Comparison of ENCODE assay signal across 1 cellular context in genomic region chr4:108172780-108173598, GRCh38.
TF ChIP-seq lines count a peak whose summit lies in the region.

No MANE protein-coding gene starts in this region.

TF ChIP-seq in K562, 482 proteins besides CTCF, POLR2A, EP300 and RAD21 (continued from another document and continues in another):
- TF ChIP-seq SAP30 (IDR thresholded peaks at IDR 0.05; ENCODE audit: borderline replicate concordance, insufficient read depth, low read depth, low read length, poor library complexity, severe bottlenecking) (peak; percentile 24), NONO (IDR thresholded peaks at IDR 0.05; ENCODE audit: low read depth in 2 of 2, low read length in 1 of 2) (0 out of 4 replicates have a peak, but pooled peaks of 1 of the 2 experiments have one; percentile 24), HES1 (IDR thresholded peaks at IDR 0.05; ENCODE audit: low read depth) (no peak), ZBTB9 (CRISPR knock-in tag; IDR thresholded peaks at IDR 0.05) (no peak; the same call in 1 of the 2 replicates), PREB (CRISPR knock-in tag; IDR thresholded peaks at IDR 0.05) (no peak), FOXM1 (IDR thresholded peaks at IDR 0.05; ENCODE audit: low read depth) (no peak), FOXM1 (CRISPR knock-in tag; IDR thresholded peaks at IDR 0.05; ENCODE audit: low read depth) (no peak), DPF2 (IDR thresholded peaks at IDR 0.05) (peak; percentile 12; the same call in 1 of the 2 replicates), SP2 (IDR thresholded peaks at IDR 0.05; ENCODE audit: extremely low read depth, low read depth, low read length, poor library complexity, severe bottlenecking) (no peak), MCM7 (IDR thresholded peaks at IDR 0.05) (no peak), ELF1 (tag; IDR thresholded peaks at IDR 0.05) (peak; percentile 53; the same call in 1 of the 2 replicates), ZNF592 (IDR thresholded peaks at IDR 0.05) (peak; percentile 44), JUN (IDR thresholded peaks at IDR 0.05; ENCODE audit: borderline replicate concordance, low read depth, low read length) (no peak), JUN (CRISPR knock-in tag; IDR thresholded peaks at IDR 0.05; ENCODE audit: borderline replicate concordance) (no peak), RERE (CRISPR knock-in tag; IDR thresholded peaks at IDR 0.05; ENCODE audit: borderline replicate concordance) (no peak), BRCA1 (IDR thresholded peaks at IDR 0.05) (no peak), BRCA1 (CRISPR knock-in tag; IDR thresholded peaks at IDR 0.05) (no peak), ETV5 (CRISPR knock-in tag; IDR thresholded peaks at IDR 0.05; ENCODE audit: low read depth) (no peak), ZNF398 (CRISPR knock-in tag; IDR thresholded peaks at IDR 0.05) (no peak), PHB2 (IDR thresholded peaks at IDR 0.05; ENCODE audit: low read depth) (no peak), ZBTB49 (CRISPR knock-in tag; IDR thresholded peaks at IDR 0.05; ENCODE audit: borderline replicate concordance) (no peak), ZFP30 (CRISPR knock-in tag; IDR thresholded peaks at IDR 0.05; ENCODE audit: borderline replicate concordance) (no peak), PRMT5 (CRISPR knock-in tag; IDR thresholded peaks at IDR 0.05) (no peak), ZNF717 (CRISPR knock-in tag; IDR thresholded peaks at IDR 0.05) (no peak), RBM17 (IDR thresholded peaks at IDR 0.05; ENCODE audit: borderline replicate concordance, low read depth, low read length) (no peak), STAT6 (CRISPR knock-in tag; IDR thresholded peaks at IDR 0.05) (no peak), FOXA3 (CRISPR knock-in tag; conservative IDR thresholded peaks at IDR 0.05 in 1 of 2, IDR thresholded peaks at IDR 0.05 in 1 of 2) (no peak), GABPA (tag; conservative IDR thresholded peaks at IDR 0.05; ENCODE audit: low read depth) (peak; percentile 80), ZC3H11A (IDR thresholded peaks at IDR 0.05; ENCODE audit: low read depth, low read length) (no peak), ZFX (CRISPR knock-in tag; IDR thresholded peaks at IDR 0.05) (peak; percentile 90), WHSC1 (IDR thresholded peaks at IDR 0.05; ENCODE audit: low read length) (no peak), THRB (CRISPR knock-in tag; conservative IDR thresholded peaks at IDR 0.05) (no peak), RFX5 (IDR thresholded peaks at IDR 0.05; ENCODE audit: low read depth, low read length) (no peak), POLR2G (IDR thresholded peaks at IDR 0.05; ENCODE audit: low read depth, low read length) (peak; percentile 91), BRD9 (IDR thresholded peaks at IDR 0.05; ENCODE audit: low read depth, partially characterized antibody) (no peak), U2AF2 (optimal IDR thresholded peaks at IDR 0.05; ENCODE audit: low read depth, low read length) (no peak), MYC (IDR thresholded peaks at IDR 0.05; ENCODE audit: low read depth, low read length) (peak; percentile 75), MYC (CRISPR knock-in tag; IDR thresholded peaks at IDR 0.05; ENCODE audit: borderline replicate concordance, low read depth) (no peak), MYBL2 (IDR thresholded peaks at IDR 0.05; ENCODE audit: low read depth) (no peak), MYBL2 (CRISPR knock-in tag; IDR thresholded peaks at IDR 0.05; ENCODE audit: borderline replicate concordance) (no peak)
